In the genomic region with DNA sequence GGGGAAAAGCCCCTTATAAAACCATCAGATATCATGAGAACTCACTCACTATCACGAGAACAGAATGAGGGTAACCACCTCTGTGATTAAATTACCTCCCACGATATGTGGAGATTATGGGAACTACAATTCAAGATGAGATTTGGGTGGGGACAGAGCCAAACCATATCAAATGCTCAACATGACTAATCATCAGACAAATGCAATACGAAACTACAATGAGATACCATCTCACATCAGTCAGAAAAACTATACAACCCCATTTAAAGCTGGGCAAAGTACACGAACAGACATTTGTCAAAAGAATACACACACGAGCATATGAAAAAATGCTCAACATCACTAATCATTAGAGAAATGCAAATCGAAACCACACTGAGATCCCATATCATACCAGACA, we compare ENCODE assay signal across 22 cellular contexts.
"Had no signal": no experiment of that assay in that cellular context is flagged by ENCODE, and none has a peak within 500 bp of the region (broad histone marks: within the 10 kb centered on the region; RNA-seq: fewer than 3 reads in every experiment).

No MANE protein-coding gene starts in this region.

- H3K27me3 Mint-ChIP-seq: memory B cell; progenitor cell of endocrine pancreas; stimulated activated memory B cell treated with anti-CD40 and anti-IgM and Interleukin-4, amounts not matched to agents 10 μg/mL and 1 μg/mL and 100 μg/mL, for 72 hours; stimulated activated naive CD8-positive, alpha-beta T cell treated with anti-CD3 and anti-CD28 coated beads, Interleukin-15, Interleukin-2, amounts not matched to agents 100 ng/mL and 50 ng/mL, for 24 hours had no signal

- H3K27ac ChIP-seq: gastroesophageal sphincter, left ventricle myocardium inferior, lower lobe of right lung, pancreas, tibial artery, upper lobe of right lung, vagina had no signal

- H3K27me3 ChIP-seq: gastroesophageal sphincter, pancreas, tibial artery, upper lobe of right lung, vagina had no signal

- DNase-seq: effector memory CD4-positive, alpha-beta T cell; glutamatergic neuron; left ventricle myocardium inferior; lower lobe of right lung; occipital lobe; pancreas; right cardiac atrium; stimulated activated CD4-positive, alpha-beta T cell treated with anti-CD3 and anti-CD28 coated beads, Interleukin-4, amount 100 ng/mL, for 1 hour; stimulated activated CD8-positive, alpha-beta memory T cell treated with anti-CD3 and anti-CD28 coated beads, Interleukin-4, amount 100 ng/mL, for 48 hours; tibial artery; upper lobe of right lung had no signal

- H3K4me3 ChIP-seq: gastroesophageal sphincter, left ventricle myocardium inferior, lower lobe of right lung, pancreas, tibial artery, upper lobe of right lung, vagina had no signal

- ATAC-seq: esophagus mucosa; gastroesophageal sphincter; lower lobe of right lung; pancreas; right cardiac atrium; stimulated activated memory B cell treated with anti-CD40 and anti-IgM and Interleukin-4, amounts not matched to agents 10 μg/mL and 1 μg/mL and 100 μg/mL, for 72 hours; upper lobe of right lung had no signal

- H3K4me1 Mint-ChIP-seq: mesothelial cell of epicardium, nephron had no signal

- H3K4me3 Mint-ChIP-seq: memory B cell; mesothelial cell of epicardium; nephron; stimulated activated memory B cell treated with anti-CD40 and anti-IgM and Interleukin-4, amounts not matched to agents 10 μg/mL and 1 μg/mL and 100 μg/mL, for 72 hours; stimulated activated naive CD8-positive, alpha-beta T cell treated with anti-CD3 and anti-CD28 coated beads, Interleukin-15, Interleukin-2, amounts not matched to agents 100 ng/mL and 50 ng/mL, for 24 hours had no signal

- FAIRE-seq: endometrium, keratinocyte, pancreas had no signal

- H3K4me1 ChIP-seq: gastroesophageal sphincter, lower lobe of right lung, pancreas, upper lobe of right lung, vagina had no signal

- H3K36me3 ChIP-seq: pancreas had no signal

- H3K9me3 ChIP-seq: pancreas, tibial artery, upper lobe of right lung, vagina had no signal

- H3K27ac Mint-ChIP-seq: memory B cell; mesothelial cell of epicardium; nephron; progenitor cell of endocrine pancreas; stimulated activated memory B cell treated with anti-CD40 and anti-IgM and Interleukin-4, amounts not matched to agents 10 μg/mL and 1 μg/mL and 100 μg/mL, for 72 hours; stimulated activated naive CD8-positive, alpha-beta T cell treated with anti-CD3 and anti-CD28 coated beads, Interleukin-15, Interleukin-2, amounts not matched to agents 100 ng/mL and 50 ng/mL, for 24 hours had no signal
